ENCODE assay signal across 8 cellular contexts in the genomic region with DNA sequence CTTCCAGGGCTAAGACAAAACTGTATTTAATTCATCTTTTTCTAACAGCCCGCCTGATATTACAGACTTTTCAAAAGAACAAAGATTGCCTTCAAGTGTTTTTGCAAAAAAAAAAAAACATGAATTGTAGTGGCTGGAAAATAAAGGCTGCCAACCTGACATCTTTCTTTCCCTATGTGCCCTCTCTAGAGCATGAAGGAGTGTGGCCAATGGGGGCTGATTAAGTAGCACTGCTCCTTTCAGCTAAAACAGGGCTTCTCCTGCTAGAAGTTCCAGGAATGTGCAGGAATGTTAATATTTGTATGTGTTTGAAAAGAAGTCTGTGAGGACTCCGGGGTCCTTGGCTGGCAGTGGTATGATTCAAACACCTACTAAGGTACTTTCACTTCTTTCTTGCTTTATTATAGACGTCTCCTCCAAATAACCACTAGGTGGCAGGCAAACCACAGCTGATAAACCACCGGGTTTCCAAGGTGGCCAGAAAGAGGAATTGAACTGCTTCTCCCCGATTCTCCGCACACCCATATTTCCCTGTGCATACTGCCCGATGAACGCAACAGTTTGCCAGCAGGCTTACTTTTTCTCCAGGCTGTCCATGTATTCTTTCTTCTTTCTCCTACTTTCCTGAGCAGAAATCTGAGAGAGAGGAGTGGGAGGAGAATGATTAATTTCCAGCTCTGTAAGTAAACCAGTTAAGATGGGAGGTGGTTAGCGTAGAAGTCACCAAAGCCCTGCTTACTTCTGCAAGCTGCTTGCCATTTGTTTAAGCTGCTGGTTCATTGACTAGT.
DNase-seq lines count a peak whose midpoint lies in the region; ATAC-seq and TF ChIP-seq lines count a peak whose summit lies in the region.

No MANE protein-coding gene starts in this region.

- H3K9me3 ChIP-seq in WERI-Rb-1 (ENCODE audit: severe bottlenecking): no peaks in the 10 kb centered on the region

- no peak overlapping the region for H3K4me3 ChIP-seq in WERI-Rb-1 (ENCODE audit: low read depth, low read length)

- DNase-seq in AML-193 (lab: John Stamatoyannopoulos, UW) (peak; percentile 65 to 67), NCI-H2196 (lab: John Stamatoyannopoulos, UW; ENCODE audit: unreplicated experiment) (peak; percentile 74), WERI-Rb-1 (peak; percentile 61), left kidney (ENCODE audit: low read depth, low spot score) (peak; percentile 88)
- DNase-seq in central memory CD4-positive, alpha-beta T cell: peak; percentile 62
- DNase-seq in stimulated activated CD4-positive, alpha-beta T cell treated with anti-CD3 and anti-CD28 coated beads, TNF-alpha, amount 100 ng/mL, for 24 hours (ENCODE audit: low read depth in 3 of 3): peak; percentile 26 to 34 (median 33)

- ATAC-seq in GM19023 (IDR thresholded peaks at IDR 0.05; ENCODE audit: unreplicated experiment) (peak; percentile 64), HG03139 (IDR thresholded peaks at IDR 0.05; ENCODE audit: unreplicated experiment) (peak; percentile 56)

- peaks cover 11% of the 10 kb centered on the region for H3K36me3 ChIP-seq in WERI-Rb-1

- peak; percentile 56 for TF ChIP-seq CTCF in WERI-Rb-1 (IDR thresholded peaks at IDR 0.05; ENCODE audit: low read depth, low read length)

- no peak overlapping the region for H3K27ac ChIP-seq in WERI-Rb-1

- no peaks in the 10 kb centered on the region for H3K27me3 ChIP-seq in WERI-Rb-1 (ENCODE audit: insufficient read depth, low read depth, severe bottlenecking)

Comparison
In these comparisons a context has a peak if more than half of its experiments do, and no peak if none do; other contexts are left out.
1. DNase-seq: peak in every context shown above with its lines; median percentile 88 in left kidney; 74 in NCI-H2196; 66 in AML-193; 62 in central memory CD4-positive, alpha-beta T cell; 61 in WERI-Rb-1; 33 in stimulated activated CD4-positive, alpha-beta T cell treated with anti-CD3 and anti-CD28 coated beads, TNF-alpha, amount 100 ng/mL, for 24 hours.